Comparison of ENCODE assay signal across 22 cellular contexts in the genomic region with DNA sequence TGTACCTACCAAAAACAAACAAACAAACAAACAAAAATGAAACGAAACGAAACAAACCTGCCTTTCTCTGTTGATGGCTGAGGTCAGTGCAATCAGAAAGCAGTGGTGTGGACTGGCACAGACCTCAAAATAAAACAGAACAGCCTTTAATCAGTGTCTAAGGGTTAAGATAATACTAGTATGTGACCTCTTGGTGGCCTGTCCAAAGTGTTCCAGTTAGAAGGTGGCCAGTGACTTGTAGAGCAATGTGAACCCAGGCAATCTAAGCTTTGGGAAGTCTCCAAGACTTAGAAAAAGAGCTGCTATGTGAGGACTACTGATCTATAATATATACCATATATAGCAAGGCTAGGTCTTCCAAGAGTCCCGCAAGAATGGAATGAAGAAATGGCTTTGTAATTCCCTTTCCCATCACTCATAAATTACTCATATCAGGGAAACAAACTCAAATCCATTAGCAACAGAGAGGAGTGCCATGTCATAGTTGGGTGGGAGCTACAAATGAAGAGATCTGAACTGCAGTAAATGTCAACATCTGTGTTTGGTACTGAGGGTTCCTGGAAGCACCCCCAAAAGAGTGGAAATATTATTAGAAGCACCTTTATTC. TPM values are rescaled to one million over a fixed set of nuclear protein-coding genes. Genes with fewer than 3 reads are reported as not detected.
A peak's percentile ranks its signal among the peaks of the same experiment; 100 is the strongest.
DNase-seq lines count a peak whose midpoint lies in the region; ATAC-seq and TF ChIP-seq lines count a peak whose summit lies in the region.
"Had no signal": no experiment of that assay in that cellular context is flagged by ENCODE, and none has a peak within 500 bp of the region (broad histone marks: within the 10 kb centered on the region; RNA-seq: fewer than 3 reads in every experiment).

No MANE protein-coding gene starts in this region.

- WGBS in mammary epithelial cell (ENCODE audit: low coverage, missing lambda C conversion rate): 95% methylated on average over 3 of the region's 3 CpGs
- whole genome bisulfite sequencing in esophagus muscularis mucosa: 57% methylated on average over 3 of the region's 3 CpGs
- 41% methylated on average over 3 of the region's 3 CpGs for WGBS in right lobe of liver (ENCODE audit: insufficient coverage, low coverage, low lambda C conversion rate, missing lambda C conversion rate)

- peak; percentile 5 to 63 (median 50) for ATAC-seq in right lobe of liver
- ATAC-seq: HCT116 had no signal

- H3K4me1 ChIP-seq in mammary epithelial cell (ENCODE audit: insufficient read depth, low read length): peaks cover 70% of the 10 kb centered on the region
- H3K4me1 ChIP-seq in breast epithelium: peaks cover 0 to 7% of the 10 kb centered on the region in 2 donors
- H3K4me1 ChIP-seq in esophagus muscularis mucosa: peaks cover 54 to 74% (median 61%) of the 10 kb centered on the region in 4 donors
- peaks cover 0 to 37% (median 5%) of the 10 kb centered on the region in 4 donors for H3K4me1 ChIP-seq in right lobe of liver
- H3K4me1 ChIP-seq: BLaER1 had no signal

- no peaks in the 10 kb centered on the region for H4K20me1 ChIP-seq in mammary epithelial cell (ENCODE audit: insufficient read depth, low read length)
- H4K20me1 ChIP-seq: BLaER1 had no signal

- dilution Hi-C loops in mammary epithelial cell (cut with HindIII; ENCODE audit: low sequenced_read_pairs): no loop called here

- no peak overlapping the region for H2AFZ ChIP-seq in mammary epithelial cell (ENCODE audit: low read depth, low read length)

- H3K27ac ChIP-seq in mammary epithelial cell (ENCODE audit: insufficient read depth, low read depth, low read length) (no peak overlapping the region), breast epithelium (peak overlapping the region in 1 of 2 donors; percentile 1), esophagus muscularis mucosa (replicated peaks in 1 of 4) (peak overlapping the region; percentile 3 to 72 (median 38)), right lobe of liver (peak overlapping the region; percentile 40 to 97 (median 97))
- H3K27ac ChIP-seq: 22Rv1, BLaER1, transverse colon had no signal

- H3K27me3 Mint-ChIP-seq in type B pancreatic cell: peaks cover 27% of the 10 kb centered on the region
- peaks cover 37 to 46% (median 37%) of the 10 kb centered on the region in 3 donors for H3K27me3 Mint-ChIP-seq in CD14-positive monocyte (ENCODE audit: low read depth in 3 of 3)

- peak overlapping the region; percentile 79 for H3K4me2 ChIP-seq in mammary epithelial cell (ENCODE audit: insufficient read depth, low read depth, low read length)
- H3K4me2 ChIP-seq: BLaER1 had no signal

- H3K4me3 Mint-ChIP-seq in type B pancreatic cell: peak overlapping the region; percentile 95
- no peak overlapping the region for H3K4me3 Mint-ChIP-seq in CD14-positive monocyte
- H3K4me3 Mint-ChIP-seq: activated CD4-positive, alpha-beta T cell treated with anti-CD3 and anti-CD28 coated beads, Interleukin-2, amount 10 ng/mL, durations not matched to agents 24 days and 14 days; activated naive CD4-positive, alpha-beta T cell treated with anti-CD3 and anti-CD28 coated beads, Interleukin-2, amount 50 U/mL, for 24 hours; T-helper 2 cell treated with Interferon-gamma antibody and Interleukin-4, amounts not matched to agents 5 μg/mL and 100 μg/mL, for 36 hours had no signal

- no peaks in the 10 kb centered on the region for H3K36me3 ChIP-seq in mammary epithelial cell (ENCODE audit: insufficient read depth, low read length)
- no peaks in the 10 kb centered on the region for H3K36me3 ChIP-seq in breast epithelium
- peaks cover 0 to 32% (median 0%) of the 10 kb centered on the region in 4 donors for H3K36me3 ChIP-seq in esophagus muscularis mucosa
- H3K36me3 ChIP-seq in right lobe of liver: no peaks in the 10 kb centered on the region
- H3K36me3 ChIP-seq: BLaER1, transverse colon had no signal

- no peak overlapping the region for H3K4me3 ChIP-seq in mammary epithelial cell (replicated peaks in 1 of 3; ENCODE audit: insufficient read depth in 1 of 3, low read depth in 2 of 3, low read length in 3 of 3)
- H3K4me3 ChIP-seq in breast epithelium: no peak overlapping the region
- peak overlapping the region in 2 of 4 donors; percentile 3 to 60 for H3K4me3 ChIP-seq in esophagus muscularis mucosa
- H3K4me3 ChIP-seq in right lobe of liver: peak overlapping the region; percentile 63 to 72 (median 66)
- H3K4me3 ChIP-seq: BLaER1, lung, smooth muscle cell, transverse colon had no signal

- BruUV-seq in mammary epithelial cell (replicated peaks; lab: Mats Ljungman, UMichigan): no TSS peak

- TF ChIP-seq CTCF in mammary epithelial cell (conservative IDR thresholded peaks at IDR 0.05 in 1 of 2, IDR thresholded peaks at IDR 0.05 in 1 of 2; ENCODE audit: extremely low read depth in 1 of 2, insufficient read depth in 1 of 2, low read depth in 1 of 2, low read length in 2 of 2) (no peak), breast epithelium (IDR thresholded peaks at IDR 0.05) (no peak), esophagus muscularis mucosa (IDR thresholded peaks at IDR 0.05) (no peak), right lobe of liver (IDR thresholded peaks at IDR 0.05) (no peak), type B pancreatic cell (conservative IDR thresholded peaks at IDR 0.05) (no peak), CD14-positive monocyte (IDR thresholded peaks at IDR 0.05) (no peak)

- CTCF ChIA-PET in mammary epithelial cell (lab: Charles Lee; ENCODE audit: low non-redundant PET): no interaction called here

- H3K79me2 ChIP-seq in mammary epithelial cell (ENCODE audit: insufficient read depth, low read length): peaks cover 11% of the 10 kb centered on the region

- DNase-seq in mammary epithelial cell (no peak), breast epithelium (ENCODE audit: low spot score in 2 of 2) (no peak), esophagus muscularis mucosa (ENCODE audit: extremely low spot score) (no peak), right lobe of liver (no peak), type B pancreatic cell (ENCODE audit: extremely low spot score, unreplicated experiment) (no peak), CD14-positive monocyte (ENCODE audit: low spot score) (no peak)
- no peak for DNase-seq in activated CD8-positive, alpha-beta memory T cell treated with anti-CD3 and anti-CD28 coated beads for 24 hours
- DNase-seq in activated CD4-positive, alpha-beta T cell treated with anti-CD3 and anti-CD28 coated beads, Interleukin-2, amount 50 U/mL, for 4 hours: no peak
- DNase-seq: activated CD4-positive, alpha-beta T cell treated with anti-CD3 and anti-CD28 coated beads, Interleukin-2, amount 10 ng/mL, durations not matched to agents 24 days and 14 days; activated T-cell treated with anti-CD3 and anti-CD28 coated beads for 4 hours; DMS53; NCI-H146; NCI-H226; nephron progenitor cell; transverse colon had no signal

- H3K9ac ChIP-seq in mammary epithelial cell (ENCODE audit: insufficient read depth, low read length): no peak overlapping the region
- H3K9ac ChIP-seq: BLaER1 had no signal

- H3K9me3 Mint-ChIP-seq in type B pancreatic cell (peaks cover 9% of the 10 kb centered on the region), CD14-positive monocyte (peaks cover 0 to 6% (median 3%) of the 10 kb centered on the region in 7 donors)
- H3K9me3 Mint-ChIP-seq: activated CD4-positive, alpha-beta T cell treated with anti-CD3 and anti-CD28 coated beads, Interleukin-2, amount 10 ng/mL, durations not matched to agents 24 days and 14 days; activated naive CD4-positive, alpha-beta T cell treated with anti-CD3 and anti-CD28 coated beads, Interleukin-2, amount 50 U/mL, for 24 hours; nephron progenitor cell; T-helper 2 cell treated with Interferon-gamma antibody and Interleukin-4, amounts not matched to agents 5 μg/mL and 100 μg/mL, for 36 hours had no signal

- intact Hi-C loops in mammary epithelial cell (cut with micrococcal nuclease): loop anchor here (2.0 to 10.0 kb wide), 4 partner anchors 65 to 1795 kb away; partner anchors contain the start of gene PNLIPRP3
- intact Hi-C loops in breast epithelium (cut with DNase I; ENCODE audit: low total_unique reads): no loop called here
- intact Hi-C loops in esophagus muscularis mucosa (cut with DNase I): no loop called here
- intact Hi-C loops in right lobe of liver (cut with DNase I): no loop called here
- intact Hi-C loops in CD14-positive monocyte (cut with micrococcal nuclease): no loop called here

- H3K27me3 ChIP-seq in mammary epithelial cell (ENCODE audit: insufficient read depth, low read length) (no peaks in the 10 kb centered on the region), breast epithelium (no peaks in the 10 kb centered on the region), esophagus muscularis mucosa (peaks cover 0 to 40% (median 0%) of the 10 kb centered on the region in 4 donors), right lobe of liver (no peaks in the 10 kb centered on the region)
- H3K27me3 ChIP-seq: transverse colon had no signal

- TF ChIP-seq EP300 in esophagus muscularis mucosa (IDR thresholded peaks at IDR 0.05): no peak

- TF ChIP-seq POLR2A in breast epithelium (IDR thresholded peaks at IDR 0.05): no peak
- TF ChIP-seq POLR2A in esophagus muscularis mucosa (IDR thresholded peaks at IDR 0.05; ENCODE audit: low read depth): no peak
- TF ChIP-seq POLR2A in right lobe of liver (IDR thresholded peaks at IDR 0.05): no peak

- H3K27ac Mint-ChIP-seq in type B pancreatic cell: peak overlapping the region; percentile 98
- H3K27ac Mint-ChIP-seq in CD14-positive monocyte: no peak overlapping the region
- H3K27ac Mint-ChIP-seq: activated CD4-positive, alpha-beta T cell treated with anti-CD3 and anti-CD28 coated beads, Interleukin-2, amount 10 ng/mL, durations not matched to agents 24 days and 14 days; activated naive CD4-positive, alpha-beta T cell treated with anti-CD3 and anti-CD28 coated beads, Interleukin-2, amount 50 U/mL, for 24 hours; nephron progenitor cell; T-helper 2 cell treated with Interferon-gamma antibody and Interleukin-4, amounts not matched to agents 5 μg/mL and 100 μg/mL, for 36 hours had no signal

- no peaks in the 10 kb centered on the region for H3K9me3 ChIP-seq in mammary epithelial cell (replicated peaks; ENCODE audit: insufficient read depth, low read length)
- no peaks in the 10 kb centered on the region for H3K9me3 ChIP-seq in breast epithelium
- peaks cover 0 to under 1% (median 0%) of the 10 kb centered on the region in 4 donors for H3K9me3 ChIP-seq in esophagus muscularis mucosa
- H3K9me3 ChIP-seq in right lobe of liver: no peaks in the 10 kb centered on the region
- H3K9me3 ChIP-seq: transverse colon had no signal

- H3K4me1 Mint-ChIP-seq in type B pancreatic cell (ENCODE audit: unreplicated experiment) (peaks cover 45% of the 10 kb centered on the region), CD14-positive monocyte (peaks cover 19% of the 10 kb centered on the region)

- H3K36me3 Mint-ChIP-seq in type B pancreatic cell (no peaks in the 10 kb centered on the region), CD14-positive monocyte (peaks cover 0 to 10% of the 10 kb centered on the region in 2 donors)
- H3K36me3 Mint-ChIP-seq: activated naive CD4-positive, alpha-beta T cell treated with anti-CD3 and anti-CD28 coated beads, Interleukin-2, amount 50 U/mL, for 24 hours had no signal

- in situ Hi-C loops in mammary epithelial cell (cut with MboI; ENCODE audit: low sequenced_read_pairs in 2 of 2): no loop called here

RNA-seq across cellular contexts. Expression of gene ABLIM1, which starts 28.1 kb away (rescaled TPM):
- total RNA-seq in mammary epithelial cell: 100 to 1,000 TPM in 1 of 2 donors, 10 to 100 TPM in 1; 99.9 to 164 TPM
- 75.0 TPM for polyA plus RNA-seq in mammary epithelial cell
- polyA minus RNA-seq in mammary epithelial cell: 117 TPM
- 100 to 1,000 TPM in 2 of 3 donors, 10 to 100 TPM in 1; 89.0 to 216 (median 131) TPM for total RNA-seq in breast epithelium
- 100 to 1,000 TPM in 3 of 4 donors, 10 to 100 TPM in 1; 83.1 to 145 (median 120) TPM for total RNA-seq in esophagus muscularis mucosa
- total RNA-seq in right lobe of liver: 10 to 100 TPM; 38.8 to 76.5 (median 50.6) TPM
- total RNA-seq in type B pancreatic cell (ENCODE audit: low replicate concordance): 77.7 and 143 TPM in 2 replicates
- under 1 TPM; 0.33 to 0.91 TPM for polyA plus RNA-seq in CD14-positive monocyte

Comparison
In these comparisons a context has a peak if more than half of its experiments do, and no peak if none do; other contexts are left out.
1. H3K4me3 ChIP-seq: peak in right lobe of liver (3 of 3); none in mammary epithelial cell (0 of 3) and breast epithelium (0 of 3).